ENCODE assay signal across 21 cellular contexts in the genomic region with DNA sequence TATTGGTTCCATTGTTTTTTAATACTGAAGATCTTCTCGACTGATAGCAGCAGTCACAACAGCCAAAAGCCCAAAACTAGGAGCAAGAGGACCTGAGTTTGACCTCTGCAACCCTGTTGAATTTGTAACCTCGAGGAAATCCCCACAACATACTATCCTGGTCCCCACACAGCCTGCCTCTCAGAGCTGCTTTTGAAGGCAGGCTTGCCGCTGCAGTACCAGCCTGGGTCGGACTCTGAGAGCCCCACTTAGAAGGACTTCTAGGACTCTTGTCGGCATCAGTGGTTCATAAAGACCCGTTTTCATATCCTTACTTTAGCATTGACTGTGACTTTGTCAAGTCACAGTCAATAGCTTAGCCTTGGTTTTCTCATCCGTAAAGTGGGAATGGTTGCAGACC. TPM values are rescaled to one million over a fixed set of nuclear protein-coding genes. Genes with fewer than 3 reads are reported as not detected.
DNase-seq lines count a peak whose midpoint lies in the region; ATAC-seq and TF ChIP-seq lines count a peak whose summit lies in the region.
"Had no signal": no experiment of that assay in that cellular context is flagged by ENCODE, and none has a peak within 500 bp of the region (broad histone marks: within the 10 kb centered on the region; RNA-seq: fewer than 3 reads in every experiment).

No MANE protein-coding gene starts in this region.

- no peak overlapping the region for H3K9ac ChIP-seq in BLaER1
- H3K9ac ChIP-seq in H9 (ENCODE audit: extremely low read depth, insufficient read length, low read length): no peak overlapping the region

- peak overlapping the region; percentile 10 for H3K4me2 ChIP-seq in BLaER1
- H3K4me2 ChIP-seq in H9 (ENCODE audit: insufficient read depth, insufficient read length, low read length): no peak overlapping the region

- peaks cover 10% of the 10 kb centered on the region for H3K27me3 Mint-ChIP-seq in T-helper 1 cell treated with Interleukin-12 subunit alpha and Interleukin-12 subunit beta and Interleukin-4 antibody, amounts not matched to agents 30 μg/mL and 1 μg/mL, for 36 hours (ENCODE audit: low read depth)
- peaks cover 14% of the 10 kb centered on the region for H3K27me3 Mint-ChIP-seq in activated CD4-positive, alpha-beta memory T cell treated with anti-CD3 and anti-CD28 coated beads, Interleukin-2, amount 10 ng/mL, durations not matched to agents 7 days and 5 days
- H3K27me3 Mint-ChIP-seq in effector memory CD8-positive, alpha-beta T cell: peaks cover 0 to 2% of the 10 kb centered on the region in 2 donors
- peaks cover 70% of the 10 kb centered on the region for H3K27me3 Mint-ChIP-seq in H9 (ENCODE audit: low read depth)

- H3K36me3 ChIP-seq in BLaER1: no peaks in the 10 kb centered on the region
- H3K36me3 ChIP-seq: ascending aorta, gastrocnemius medialis had no signal

- no peaks in the 10 kb centered on the region for H3K79me2 ChIP-seq in H9 (ENCODE audit: insufficient read depth, low read length)

- H4K20me1 ChIP-seq in BLaER1 (no peaks in the 10 kb centered on the region), H9 (ENCODE audit: control insufficient read depth, insufficient read depth, insufficient read length) (no peaks in the 10 kb centered on the region)

- CTCF ChIA-PET in activated CD4-positive, alpha-beta memory T cell treated with anti-CD3 and anti-CD28 coated beads, Interleukin-2, amount 10 ng/mL, durations not matched to agents 7 days and 5 days (lab: Charles Lee): interaction anchor here (0.8 to 2.9 kb wide), 14 partner anchors 10 to 112 kb away, joined by 3 to 29 read pairs (median 6); no protein-coding TSS in a partner anchor

- peaks cover 2% of the 10 kb centered on the region for H3K36me3 Mint-ChIP-seq in T-helper 1 cell treated with Interleukin-12 subunit alpha and Interleukin-12 subunit beta and Interleukin-4 antibody, amounts not matched to agents 30 μg/mL and 1 μg/mL, for 36 hours (ENCODE audit: low read depth)
- no peaks in the 10 kb centered on the region for H3K36me3 Mint-ChIP-seq in activated CD4-positive, alpha-beta memory T cell treated with anti-CD3 and anti-CD28 coated beads, Interleukin-2, amount 10 ng/mL, durations not matched to agents 7 days and 5 days (ENCODE audit: low read depth)
- H3K36me3 Mint-ChIP-seq in effector memory CD8-positive, alpha-beta T cell (ENCODE audit: insufficient read depth): peaks cover 13% of the 10 kb centered on the region
- no peaks in the 10 kb centered on the region for H3K36me3 Mint-ChIP-seq in H9 (ENCODE audit: insufficient read depth in 1 of 3, low read depth in 3 of 3)

- WGBS in H9 (ENCODE audit: extremely low coverage, insufficient read length, low lambda C conversion rate): no CpG with 5 or more reads among the region's 7 CpGs

- H3K4me1 ChIP-seq in BLaER1 (peaks cover 28% of the 10 kb centered on the region), H9 (ENCODE audit: insufficient read depth, low read length) (peaks cover 3% of the 10 kb centered on the region; the same call in 1 of the 2 replicates)
- H3K4me1 ChIP-seq: ascending aorta, gastrocnemius medialis had no signal

- TF ChIP-seq CTCF in H9 (conservative IDR thresholded peaks at IDR 0.05): no peak

- H3K27me3 ChIP-seq in BLaER1 (no peaks in the 10 kb centered on the region), H9 (ENCODE audit: insufficient read depth, low read length) (no peaks in the 10 kb centered on the region; the same call in 1 of the 2 replicates)
- H3K27me3 ChIP-seq: ascending aorta had no signal

- H2BK20ac ChIP-seq in H9 (ENCODE audit: low read depth, low read length, poor library complexity, severe bottlenecking): no peak overlapping the region

- no peak overlapping the region for H2AFZ ChIP-seq in H9 (ENCODE audit: low read length)

- no peak for DNase-seq in T-helper 1 cell
- no peak for DNase-seq in activated CD4-positive, alpha-beta memory T cell treated with anti-CD3 and anti-CD28 coated beads, Interleukin-2, amount 10 ng/mL, durations not matched to agents 7 days and 5 days
- DNase-seq in effector memory CD8-positive, alpha-beta T cell: no peak
- DNase-seq in H9: no peak
- DNase-seq: DMS 273 treated with DMSO at 0.1 percent for 48 hours; gastrocnemius medialis; GDM1; hypothalamus; islet precursor cell; NCI-H2107; NCI-H524 treated with DMSO at 0.1 percent for 48 hours; occipital lobe; stimulated activated CD4-positive, alpha-beta T cell treated with anti-CD3 and anti-CD28 coated beads, Interleukin-4, amount 100 ng/mL, for 1 hour; trophoblast cell had no signal

- H3K79me1 ChIP-seq in H9 (ENCODE audit: insufficient read depth, low read depth, low read length, poor library complexity, severe bottlenecking): no peaks in the 10 kb centered on the region

- no peak overlapping the region for H2BK12ac ChIP-seq in H9 (ENCODE audit: insufficient read length, low read depth, low read length)

- no peak overlapping the region for H4K8ac ChIP-seq in H9 (replicated peaks; ENCODE audit: insufficient read length, low read depth, low read length)

- no peak overlapping the region for H3T11ph ChIP-seq in H9 (ENCODE audit: low read length)

- H3K9me3 Mint-ChIP-seq in T-helper 1 cell treated with Interleukin-12 subunit alpha and Interleukin-12 subunit beta and Interleukin-4 antibody, amounts not matched to agents 30 μg/mL and 1 μg/mL, for 36 hours: no peaks in the 10 kb centered on the region
- no peaks in the 10 kb centered on the region for H3K9me3 Mint-ChIP-seq in activated CD4-positive, alpha-beta memory T cell treated with anti-CD3 and anti-CD28 coated beads, Interleukin-2, amount 10 ng/mL, durations not matched to agents 7 days and 5 days
- no peaks in the 10 kb centered on the region for H3K9me3 Mint-ChIP-seq in effector memory CD8-positive, alpha-beta T cell
- H3K9me3 Mint-ChIP-seq in H9: no peaks in the 10 kb centered on the region; a peak in 1 of 5 replicates

- H3K56ac ChIP-seq in H9 (ENCODE audit: insufficient read length, low read depth, low read length): no peak overlapping the region

- H2AK5ac ChIP-seq in H9 (ENCODE audit: insufficient read length, low read length): no peak overlapping the region

- peak overlapping the region; percentile 57 for H3K4me3 Mint-ChIP-seq in T-helper 1 cell treated with Interleukin-12 subunit alpha and Interleukin-12 subunit beta and Interleukin-4 antibody, amounts not matched to agents 30 μg/mL and 1 μg/mL, for 36 hours
- peak overlapping the region; percentile 2 for H3K4me3 Mint-ChIP-seq in activated CD4-positive, alpha-beta memory T cell treated with anti-CD3 and anti-CD28 coated beads, Interleukin-2, amount 10 ng/mL, durations not matched to agents 7 days and 5 days
- H3K4me3 Mint-ChIP-seq in effector memory CD8-positive, alpha-beta T cell: peak overlapping the region; percentile 43 to 81
- H3K4me3 Mint-ChIP-seq in H9: no peak overlapping the region

- POLR2A ChIA-PET in activated CD4-positive, alpha-beta memory T cell treated with anti-CD3 and anti-CD28 coated beads, Interleukin-2, amount 10 ng/mL, durations not matched to agents 7 days and 5 days (lab: Charles Lee): interaction anchor here (0.7 to 2.8 kb wide), 10 partner anchors 13 to 360 kb away, joined by 3 to 21 read pairs (median 5); partner anchors contain the start of genes EBF4, NOP56, PCED1A and PTPRA

- H3K18ac ChIP-seq in H9 (ENCODE audit: insufficient read length, low read depth, low read length): no peak overlapping the region

- no peak overlapping the region for H2BK15ac ChIP-seq in H9 (ENCODE audit: low read depth, low read length)

- no peak overlapping the region for H3K14ac ChIP-seq in H9 (ENCODE audit: insufficient read depth, low read length)

- peak; percentile 53 for ATAC-seq in effector memory CD8-positive, alpha-beta T cell (replicated peaks)
- no peak for ATAC-seq in GM18909 (IDR thresholded peaks at IDR 0.05; ENCODE audit: poor library complexity, unreplicated experiment)
- ATAC-seq in GM21423 (IDR thresholded peaks at IDR 0.05; ENCODE audit: unreplicated experiment): no peak
- ATAC-seq: esophagus mucosa, gastrocnemius medialis had no signal

- no peaks in the 10 kb centered on the region for H3K9me3 ChIP-seq in BLaER1
- H3K9me3 ChIP-seq in H9 (ENCODE audit: control insufficient read depth, low read depth, low read length): no peaks in the 10 kb centered on the region
- H3K9me3 ChIP-seq: ascending aorta, gastrocnemius medialis had no signal

- no peak overlapping the region for H4K5ac ChIP-seq in H9 (ENCODE audit: insufficient read length, low read depth, low read length)

- H3K27ac Mint-ChIP-seq in T-helper 1 cell treated with Interleukin-12 subunit alpha and Interleukin-12 subunit beta and Interleukin-4 antibody, amounts not matched to agents 30 μg/mL and 1 μg/mL, for 36 hours: peak overlapping the region; percentile 89
- H3K27ac Mint-ChIP-seq in activated CD4-positive, alpha-beta memory T cell treated with anti-CD3 and anti-CD28 coated beads, Interleukin-2, amount 10 ng/mL, durations not matched to agents 7 days and 5 days: peak overlapping the region; percentile 61
- H3K27ac Mint-ChIP-seq in effector memory CD8-positive, alpha-beta T cell: peak overlapping the region; percentile 88 to 94
- no peak overlapping the region for H3K27ac Mint-ChIP-seq in H9

- H4K91ac ChIP-seq in H9 (ENCODE audit: insufficient read length, low read depth, low read length): no peak overlapping the region

- no peak overlapping the region for H3K23ac ChIP-seq in H9 (ENCODE audit: insufficient read length, low read depth, low read length)

- peaks cover 31% of the 10 kb centered on the region for H3K4me1 Mint-ChIP-seq in T-helper 1 cell treated with Interleukin-12 subunit alpha and Interleukin-12 subunit beta and Interleukin-4 antibody, amounts not matched to agents 30 μg/mL and 1 μg/mL, for 36 hours (ENCODE audit: low read depth)
- H3K4me1 Mint-ChIP-seq in activated CD4-positive, alpha-beta memory T cell treated with anti-CD3 and anti-CD28 coated beads, Interleukin-2, amount 10 ng/mL, durations not matched to agents 7 days and 5 days: peaks cover 33% of the 10 kb centered on the region
- H3K4me1 Mint-ChIP-seq in effector memory CD8-positive, alpha-beta T cell (ENCODE audit: low read depth in 2 of 2): peaks cover 35 to 40% of the 10 kb centered on the region in 2 donors
- peaks cover 22 to 27% of the 10 kb centered on the region in 2 experiments for H3K4me1 Mint-ChIP-seq in H9

- no peaks in the 10 kb centered on the region for H3K23me2 ChIP-seq in H9 (ENCODE audit: insufficient read length, low read depth, low read length, poor library complexity, severe bottlenecking)

- H3K4ac ChIP-seq in H9 (ENCODE audit: low read depth, low read length): no peak overlapping the region

- H3K27ac ChIP-seq in BLaER1 (no peak overlapping the region), H9 (ENCODE audit: insufficient read length, low read depth, low read length) (no peak overlapping the region)
- H3K27ac ChIP-seq: 22Rv1, ascending aorta, gastrocnemius medialis had no signal

- no peak overlapping the region for H2BK120ac ChIP-seq in H9 (ENCODE audit: low read depth, low read length, poor library complexity, severe bottlenecking)

- H2BK5ac ChIP-seq in H9 (ENCODE audit: insufficient read length, low read length): no peak overlapping the region

- H3K4me3 ChIP-seq in BLaER1: no peak overlapping the region
- H3K4me3 ChIP-seq: ascending aorta, gastrocnemius medialis had no signal

RNA-seq across cellular contexts. Expression of gene EBF4, which starts 49.3 kb away (rescaled TPM):
- total RNA-seq in activated CD4-positive, alpha-beta memory T cell treated with anti-CD3 and anti-CD28 coated beads, Interleukin-2, amount 10 ng/mL, durations not matched to agents 7 days and 5 days: 1 to 10 TPM; 2.7 to 2.9 TPM
- 3.9 and 4.3 TPM in 2 replicates for total RNA-seq in H9 (2021)

RNA-seq across cellular contexts. Expression of gene CPXM1, which starts 58.5 kb away (rescaled TPM):
- total RNA-seq in activated CD4-positive, alpha-beta memory T cell treated with anti-CD3 and anti-CD28 coated beads, Interleukin-2, amount 10 ng/mL, durations not matched to agents 7 days and 5 days: under 1 TPM; 0.20 to 0.33 TPM
- total RNA-seq in H9 (2021): 69.0 and 70.0 TPM in 2 replicates
- total RNA-seq: ascending aorta had no signal

Comparison
In these comparisons a context has a peak if more than half of its experiments do, and no peak if none do; other contexts are left out.
1. H3K27ac Mint-ChIP-seq: peak in T-helper 1 cell treated with Interleukin-12 subunit alpha and Interleukin-12 subunit beta and Interleukin-4 antibody, amounts not matched to agents 30 μg/mL and 1 μg/mL, for 36 hours (single experiment), activated CD4-positive, alpha-beta memory T cell treated with anti-CD3 and anti-CD28 coated beads, Interleukin-2, amount 10 ng/mL, durations not matched to agents 7 days and 5 days (single experiment) and effector memory CD8-positive, alpha-beta T cell (2 of 2); none in H9 (0 of 3).
2. H3K4me3 Mint-ChIP-seq: peak in T-helper 1 cell treated with Interleukin-12 subunit alpha and Interleukin-12 subunit beta and Interleukin-4 antibody, amounts not matched to agents 30 μg/mL and 1 μg/mL, for 36 hours (single experiment), activated CD4-positive, alpha-beta memory T cell treated with anti-CD3 and anti-CD28 coated beads, Interleukin-2, amount 10 ng/mL, durations not matched to agents 7 days and 5 days (single experiment) and effector memory CD8-positive, alpha-beta T cell (2 of 2); none in H9 (0 of 2).
3. RNA of gene CPXM1, which starts 58.5 kb away (total RNA-seq): 69.0 to 70.0 TPM in H9; 0.20 to 0.33 TPM in activated CD4-positive, alpha-beta memory T cell treated with anti-CD3 and anti-CD28 coated beads, Interleukin-2, amount 10 ng/mL, durations not matched to agents 7 days and 5 days; every median in the first group is over 10 times any median in the second.